Comparison of ENCODE assay signal across 8 cellular contexts in the genomic region with DNA sequence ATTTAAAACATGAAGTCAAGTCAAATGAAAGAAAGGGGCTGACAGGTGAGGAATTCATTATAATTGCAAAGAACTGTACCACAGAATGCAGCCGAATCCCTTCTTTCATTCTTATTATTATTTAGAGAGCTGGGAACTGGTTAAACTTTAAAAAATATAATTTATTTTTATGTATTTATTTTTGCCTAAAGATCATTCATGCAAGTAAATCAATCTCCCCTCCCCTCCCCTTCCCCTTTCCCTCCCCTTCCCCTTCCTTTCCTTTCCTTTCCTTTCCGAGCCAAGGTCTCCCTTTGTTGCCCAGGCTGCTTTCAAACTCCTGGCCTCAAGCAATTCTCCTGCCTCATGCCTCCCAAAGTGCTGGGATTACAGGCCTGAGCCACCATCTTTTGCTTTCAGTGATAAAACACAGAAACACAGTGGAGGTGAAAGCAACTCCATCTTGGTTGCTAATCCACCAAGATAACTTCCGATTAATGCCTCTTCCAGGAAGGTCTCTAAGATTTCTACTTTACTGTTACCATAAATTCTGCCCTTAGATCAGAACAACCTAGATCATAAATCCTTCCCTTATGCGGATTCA. TPM values are rescaled to one million over a fixed set of nuclear protein-coding genes. Genes with fewer than 3 reads are reported as not detected.
DNase-seq lines count a peak whose midpoint lies in the region; ATAC-seq, FAIRE-seq and TF ChIP-seq lines count a peak whose summit lies in the region.

No MANE protein-coding gene starts in this region.

- H3K9ac ChIP-seq in astrocyte (ENCODE audit: low read length) (peak overlapping the region; percentile 61), mucosa of rectum (ENCODE audit: low read depth in 1 of 2, low read length in 2 of 2) (peak overlapping the region; percentile 70 to 99)

- TF ChIP-seq POLR2A in upper lobe of left lung (IDR thresholded peaks at IDR 0.05): no peak

- 78% methylated on average over 4 of the region's 4 CpGs for WGBS in upper lobe of left lung, 2 donors

- H3K4me3 ChIP-seq in cardiac muscle cell: no peak overlapping the region
- H3K4me3 ChIP-seq in astrocyte (ENCODE audit: insufficient read depth, low read depth, low read length): no peak overlapping the region
- peak overlapping the region in 1 of 2 donors; percentile 55 for H3K4me3 ChIP-seq in mucosa of rectum (ENCODE audit: low read length in 2 of 2)
- no peak overlapping the region for H3K4me3 ChIP-seq in upper lobe of left lung

- no peaks in the 10 kb centered on the region for H3K27me3 Mint-ChIP-seq in astrocyte (ENCODE audit: low read depth, unreplicated experiment)

- H3K27ac Mint-ChIP-seq in astrocyte (ENCODE audit: unreplicated experiment): peak overlapping the region; percentile 94

- H3K27ac ChIP-seq in cardiac muscle cell (peak overlapping the region; percentile 74), astrocyte (ENCODE audit: low read depth, low read length) (peak overlapping the region; percentile 60), mucosa of rectum (ENCODE audit: low read depth in 2 of 2, low read length in 2 of 2) (peak overlapping the region; percentile 99 to 100), upper lobe of left lung (peak overlapping the region; percentile 96 to 100 (median 100))

- H3K79me2 ChIP-seq in astrocyte (ENCODE audit: insufficient read depth, low read length): peaks cover 4% of the 10 kb centered on the region

- no peak overlapping the region for H3K4me3 Mint-ChIP-seq in astrocyte (ENCODE audit: unreplicated experiment)

- H3K36me3 Mint-ChIP-seq in astrocyte (ENCODE audit: low read depth, unreplicated experiment): no peaks in the 10 kb centered on the region

- DNase-seq in cardiac muscle cell (ENCODE audit: low read depth in 1 of 2, low spot score in 1 of 2) (no peak), Right ventricle myocardium superior (no peak), astrocyte (ENCODE audit: low read depth) (no peak), upper lobe of left lung (no peak), A172 (ENCODE audit: low spot score) (no peak), hippocampal formation (lab: John Stamatoyannopoulos, UW) (no peak)
- no peak for DNase-seq in activated CD8-positive, alpha-beta memory T cell treated with anti-CD3 and anti-CD28 coated beads for 24 hours

- H3K9me3 ChIP-seq in cardiac muscle cell (ENCODE audit: low read depth) (no peaks in the 10 kb centered on the region), astrocyte (ENCODE audit: insufficient read depth, low read depth, low read length) (no peaks in the 10 kb centered on the region), mucosa of rectum (ENCODE audit: control insufficient read depth in 2 of 2, low read length in 2 of 2) (no peaks in the 10 kb centered on the region), upper lobe of left lung (no peaks in the 10 kb centered on the region)

- TF ChIP-seq CTCF in cardiac muscle cell (IDR thresholded peaks at IDR 0.05; ENCODE audit: low read depth, low read length) (no peak), astrocyte (IDR thresholded peaks at IDR 0.05; ENCODE audit: insufficient read depth, low read depth, low read length) (no peak), upper lobe of left lung (IDR thresholded peaks at IDR 0.05) (no peak)

- H3K9me3 Mint-ChIP-seq in astrocyte (ENCODE audit: unreplicated experiment): no peaks in the 10 kb centered on the region

- intact Hi-C loops in Right ventricle myocardium superior (cut with DNase I): no loop called here

- FAIRE-seq in astrocyte (lab: Jason Lieb, UNC): no peak

- H3K4me1 Mint-ChIP-seq in astrocyte (ENCODE audit: low read depth, unreplicated experiment): peaks cover 49% of the 10 kb centered on the region

- peak overlapping the region; percentile 74 for H3K4me2 ChIP-seq in astrocyte (ENCODE audit: low read length)

- H3K27me3 ChIP-seq in cardiac muscle cell (no peaks in the 10 kb centered on the region), astrocyte (ENCODE audit: insufficient read depth, low read length) (no peaks in the 10 kb centered on the region), mucosa of rectum (ENCODE audit: control insufficient read depth in 2 of 2, insufficient read depth in 2 of 2, low read length in 2 of 2) (no peaks in the 10 kb centered on the region), upper lobe of left lung (no peaks in the 10 kb centered on the region)

- H4K20me1 ChIP-seq in astrocyte (ENCODE audit: insufficient read depth, low read length): no peaks in the 10 kb centered on the region

- no peak for ATAC-seq in Right ventricle myocardium superior (ENCODE audit: poor library complexity)
- ATAC-seq in upper lobe of left lung (ENCODE audit: low FRiP score in 2 of 2): no peak

- peaks cover 39% of the 10 kb centered on the region for H3K4me1 ChIP-seq in cardiac muscle cell (ENCODE audit: low read depth)
- H3K4me1 ChIP-seq in astrocyte (ENCODE audit: insufficient read depth, low read length): peaks cover 55% of the 10 kb centered on the region
- peaks cover 46 to 55% of the 10 kb centered on the region in 2 donors for H3K4me1 ChIP-seq in mucosa of rectum (ENCODE audit: control insufficient read depth in 2 of 2, insufficient read depth in 2 of 2, low read length in 2 of 2)
- H3K4me1 ChIP-seq in upper lobe of left lung: peaks cover 36 to 67% (median 61%) of the 10 kb centered on the region in 4 donors

- H3K36me3 ChIP-seq in cardiac muscle cell: no peaks in the 10 kb centered on the region
- no peaks in the 10 kb centered on the region for H3K36me3 ChIP-seq in astrocyte (ENCODE audit: insufficient read depth, low read length)
- H3K36me3 ChIP-seq in mucosa of rectum (ENCODE audit: control insufficient read depth in 2 of 2, insufficient read depth in 2 of 2, low read length in 2 of 2): no peaks in the 10 kb centered on the region
- H3K36me3 ChIP-seq in upper lobe of left lung: no peaks in the 10 kb centered on the region

- no peak overlapping the region for H2AFZ ChIP-seq in astrocyte (ENCODE audit: low read depth, low read length)

- TF ChIP-seq EP300 in upper lobe of left lung (IDR thresholded peaks at IDR 0.05): no peak

RNA-seq across cellular contexts. Expression of gene UBC, which starts 6.0 kb away (rescaled TPM):
- total RNA-seq in cardiac muscle cell (831 and 1,139 TPM in 2 replicates), Right ventricle myocardium superior (1,120 TPM), astrocyte (1,171 and 1,214 TPM in 2 replicates), upper lobe of left lung (1,000 to 10,000 TPM in 5 of 6 donors, 100 to 1,000 TPM in 1; 649 to 1,729 (median 1,078) TPM)
- polyA plus RNA-seq in cardiac muscle cell: 897 and 1,281 TPM in 2 replicates
- total RNA-seq in A172 (2014; rRNA removed; shearing (Covaris generic)): 1,288 and 1,521 TPM in 2 replicates

RNA-seq across cellular contexts. Expression of gene SCARB1, which starts 56.8 kb away (rescaled TPM):
- total RNA-seq in cardiac muscle cell (37.7 and 37.9 TPM in 2 replicates), Right ventricle myocardium superior (12.7 TPM), astrocyte (44.5 and 48.4 TPM in 2 replicates), upper lobe of left lung (10 to 100 TPM; 10.0 to 51.3 (median 22.5) TPM)
- polyA plus RNA-seq in cardiac muscle cell: 42.5 and 46.3 TPM in 2 replicates
- 16.4 and 27.3 TPM in 2 replicates for total RNA-seq in A172 (2014; rRNA removed; shearing (Covaris generic))
